In the genomic region with DNA sequence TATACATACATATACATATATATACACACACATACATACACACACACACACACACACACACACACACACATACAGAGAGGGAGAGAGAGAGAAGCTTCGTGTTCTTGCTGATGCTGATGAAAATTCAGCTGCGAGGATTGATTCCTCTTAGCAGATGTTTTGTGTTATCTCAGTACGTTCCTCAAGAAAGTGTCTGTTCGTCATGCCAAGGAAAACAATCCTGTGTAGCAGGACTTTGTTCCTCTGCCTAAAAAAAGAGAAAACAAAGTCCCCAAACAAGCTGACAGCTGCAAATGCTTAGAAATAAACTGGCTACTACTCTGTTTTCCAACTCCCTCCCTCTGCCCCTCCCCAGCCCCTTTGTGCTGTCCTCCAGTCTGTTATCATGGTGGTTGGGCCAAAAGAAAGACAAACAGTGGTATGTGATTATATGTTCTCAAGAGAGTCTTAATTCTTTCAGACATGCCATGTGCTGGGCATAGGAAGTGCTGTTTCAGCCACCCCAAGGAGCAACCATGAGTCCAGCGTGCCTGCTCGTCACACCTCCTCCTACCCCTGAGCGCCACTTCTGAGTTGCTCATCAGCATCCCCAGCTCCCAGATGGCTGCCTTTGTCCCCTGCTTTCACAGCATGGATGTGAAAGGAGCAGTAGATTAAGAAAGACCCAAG, we compare ENCODE assay signal across 13 cellular contexts.
DNase-seq lines count a peak whose midpoint lies in the region; ATAC-seq and TF ChIP-seq lines count a peak whose summit lies in the region.
"Had no signal": no experiment of that assay in that cellular context is flagged by ENCODE, and none has a peak within 500 bp of the region (broad histone marks: within the 10 kb centered on the region; RNA-seq: fewer than 3 reads in every experiment).

No MANE protein-coding gene starts in this region.

- WGBS in ovary, 3 donors, result 10 to 14% (median 10%) methylated on average over 7 of the region's 7 CpGs

- intact Hi-C loops in Right ventricle myocardium superior (cut with DNase I), result no loop called here
- intact Hi-C loops in ovary (cut with DNase I), result loop anchor here in 3 of 4 donors (10.0 kb wide), 2 partner anchors 106 to 156 kb away; a partner anchor contains a TSS

- DNase-seq in Right ventricle myocardium superior, result no peak
- DNase-seq in right atrium auricular region (ENCODE audit: low spot score), result no peak
- DNase-seq in globus pallidus (ENCODE audit: low spot score), result peak; percentile 85
- DNase-seq in ovary, result peak; percentile 49 to 69 (median 63)
- DNase-seq in DMS153 treated with DMSO at 0.1 percent for 48 hours (lab: John Stamatoyannopoulos, UW; ENCODE audit: unreplicated experiment), result no peak
- DNase-seq: EL; glutamatergic neuron; naive thymus-derived CD4-positive, alpha-beta T cell; NCI-H510A treated with DMSO at 0.1 percent for 48 hours had no signal

- H3K9me3 ChIP-seq in right atrium auricular region (no peaks in the 10 kb centered on the region), ovary (no peaks in the 10 kb centered on the region)
- H3K9me3 ChIP-seq: body of pancreas had no signal

- TF ChIP-seq CTCF in right atrium auricular region (IDR thresholded peaks at IDR 0.05) (no peak), ovary (IDR thresholded peaks at IDR 0.05) (peak in 1 of 3 donors; percentile 6)

- peak; percentile 83 for ATAC-seq in Right ventricle myocardium superior (ENCODE audit: poor library complexity)
- ATAC-seq in GM18498 (IDR thresholded peaks at IDR 0.05; ENCODE audit: unreplicated experiment), result no peak
- no peak for ATAC-seq in activated CD4-positive, CD25-positive, alpha-beta regulatory T cell treated with anti-CD3 and anti-CD28 coated beads, Interleukin-2, amount 50 U/mL, for 24 hours
- ATAC-seq in GM19455 (IDR thresholded peaks at IDR 0.05; ENCODE audit: unreplicated experiment), result no peak
- ATAC-seq: body of pancreas; naive thymus-derived CD4-positive, alpha-beta T cell had no signal

- TF ChIP-seq EP300 in ovary (IDR thresholded peaks at IDR 0.05), result no peak

- H3K4me3 ChIP-seq in right atrium auricular region (no peak overlapping the region), ovary (no peak overlapping the region)
- H3K4me3 ChIP-seq: body of pancreas had no signal

- no peak for TF ChIP-seq POLR2A in ovary (IDR thresholded peaks at IDR 0.05)

- H3K27me3 ChIP-seq in right atrium auricular region (no peaks in the 10 kb centered on the region), ovary (no peaks in the 10 kb centered on the region)
- H3K27me3 ChIP-seq: body of pancreas had no signal

- no peaks in the 10 kb centered on the region for H3K36me3 ChIP-seq in right atrium auricular region
- H3K36me3 ChIP-seq in ovary, result no peaks in the 10 kb centered on the region

- H3K4me1 ChIP-seq in right atrium auricular region, result peaks cover 0 to 16% of the 10 kb centered on the region in 2 donors
- H3K4me1 ChIP-seq in ovary (ENCODE audit: insufficient read depth), result peaks cover 40% of the 10 kb centered on the region

- H3K27ac ChIP-seq in right atrium auricular region (no peak overlapping the region), ovary (peak overlapping the region; percentile 71 to 84)

Comparison
In these comparisons a context has a peak if more than half of its experiments do, and no peak if none do; other contexts are left out.
1. DNase-seq: peak in globus pallidus (single experiment) and ovary (5 of 5); none in Right ventricle myocardium superior (single experiment), right atrium auricular region (single experiment) and DMS153 treated with DMSO at 0.1 percent for 48 hours (single experiment).
2. H3K27ac ChIP-seq: peak in ovary (2 of 2); none in right atrium auricular region (0 of 2).